ENCODE assay signal across 8 cellular contexts in genomic region chr5:151745071-151745705, GRCh38. TPM values are rescaled to one million over a fixed set of nuclear protein-coding genes. Genes with fewer than 3 reads are reported as not detected.
DNase-seq lines count a peak whose midpoint lies in the region; ATAC-seq lines count a peak whose summit lies in the region.

No MANE protein-coding gene starts in this region.

- H3K4me1 Mint-ChIP-seq in immature natural killer cell = peaks cover 52 to 64% of the 10 kb centered on the region in 2 donors
- peaks cover 52% of the 10 kb centered on the region for H3K4me1 Mint-ChIP-seq in stimulated activated naive CD8-positive, alpha-beta T cell treated with anti-CD3 and anti-CD28 coated beads, Interleukin-15, Interleukin-2, amounts not matched to agents 100 ng/mL and 50 ng/mL, for 24 hours (ENCODE audit: low read depth)

- peak overlapping the region; percentile 91 for H3K27ac ChIP-seq in ACC112 (ENCODE audit: low read depth, low read length)
- H3K27ac ChIP-seq in angular gyrus (ENCODE audit: low read depth, low read length) = peak overlapping the region; percentile 97

- DNase-seq in NOMO-1 treated with dmso at 0.1 percent for 144 hours (lab: John Stamatoyannopoulos, UW; ENCODE audit: unreplicated experiment) (peak; percentile 19), immature natural killer cell (peak; percentile 80 to 86 (median 82))

- H3K27me3 Mint-ChIP-seq in immature natural killer cell (ENCODE audit: low read depth in 3 of 3) = peaks cover 0 to 7% (median under 1%) of the 10 kb centered on the region in 3 donors
- no peaks in the 10 kb centered on the region for H3K27me3 Mint-ChIP-seq in stimulated activated naive CD8-positive, alpha-beta T cell treated with anti-CD3 and anti-CD28 coated beads, Interleukin-15, Interleukin-2, amounts not matched to agents 100 ng/mL and 50 ng/mL, for 24 hours

- peaks cover 17% of the 10 kb centered on the region for H3K79me2 ChIP-seq in ACC112 (ENCODE audit: control insufficient read depth, insufficient read depth, low read length, unreplicated experiment)

- H3K9me3 Mint-ChIP-seq in immature natural killer cell = no peaks in the 10 kb centered on the region
- H3K9me3 Mint-ChIP-seq in stimulated activated naive CD8-positive, alpha-beta T cell treated with anti-CD3 and anti-CD28 coated beads, Interleukin-15, Interleukin-2, amounts not matched to agents 100 ng/mL and 50 ng/mL, for 24 hours = no peaks in the 10 kb centered on the region

- H3K27ac Mint-ChIP-seq in immature natural killer cell = peak overlapping the region; percentile 90 to 99 (median 97)
- peak overlapping the region; percentile 56 for H3K27ac Mint-ChIP-seq in stimulated activated naive CD8-positive, alpha-beta T cell treated with anti-CD3 and anti-CD28 coated beads, Interleukin-15, Interleukin-2, amounts not matched to agents 100 ng/mL and 50 ng/mL, for 24 hours

- H3K36me3 ChIP-seq in ACC112 (ENCODE audit: insufficient read depth, low read length) = no peaks in the 10 kb centered on the region

- H2AFZ ChIP-seq in ACC112 (ENCODE audit: low read length, unreplicated experiment) = no peak overlapping the region

- peaks cover 65% of the 10 kb centered on the region for H3K4me1 ChIP-seq in ACC112 (ENCODE audit: control insufficient read depth, insufficient read depth, low read length, unreplicated experiment)

- peak overlapping the region; percentile 14 for H3K4me3 ChIP-seq in ACC112 (ENCODE audit: low read depth, low read length)

- no peaks in the 10 kb centered on the region for H3K27me3 ChIP-seq in ACC112 (ENCODE audit: insufficient read depth, low read length)

- H3K4me3 Mint-ChIP-seq in immature natural killer cell = peak overlapping the region; percentile 69 to 84 (median 80)
- no peak overlapping the region for H3K4me3 Mint-ChIP-seq in stimulated activated naive CD8-positive, alpha-beta T cell treated with anti-CD3 and anti-CD28 coated beads, Interleukin-15, Interleukin-2, amounts not matched to agents 100 ng/mL and 50 ng/mL, for 24 hours

- H3K36me3 Mint-ChIP-seq in immature natural killer cell = peaks cover 15 to 18% (median 18%) of the 10 kb centered on the region in 3 donors
- peaks cover 57% of the 10 kb centered on the region for H3K36me3 Mint-ChIP-seq in stimulated activated naive CD8-positive, alpha-beta T cell treated with anti-CD3 and anti-CD28 coated beads, Interleukin-15, Interleukin-2, amounts not matched to agents 100 ng/mL and 50 ng/mL, for 24 hours (ENCODE audit: low read depth)

- ATAC-seq in GM19452 (IDR thresholded peaks at IDR 0.05; ENCODE audit: unreplicated experiment) (peak; percentile 51), HG02623 (IDR thresholded peaks at IDR 0.05; ENCODE audit: unreplicated experiment) (no peak), HG03571 (IDR thresholded peaks at IDR 0.05; ENCODE audit: unreplicated experiment) (no peak)

RNA-seq across cellular contexts. Expression of gene ATOX1, which starts 13.2 kb away (rescaled TPM):
- polyA plus RNA-seq in immature natural killer cell = 100 to 1,000 TPM; 112 to 145 (median 113) TPM

RNA-seq across cellular contexts. Expression of gene G3BP1, which starts 26.6 kb away (rescaled TPM):
- polyA plus RNA-seq in immature natural killer cell = 100 to 1,000 TPM; 124 to 148 (median 129) TPM

RNA-seq across cellular contexts. Expression of gene SPARC, which starts 58.5 kb away (rescaled TPM):
- polyA plus RNA-seq in immature natural killer cell = 10 to 100 TPM in 1 of 3 donors, 1 to 10 TPM in 2; 5.1 to 34.4 (median 9.8) TPM
